ENCODE assay signal across 1 cellular context in the genomic region with DNA sequence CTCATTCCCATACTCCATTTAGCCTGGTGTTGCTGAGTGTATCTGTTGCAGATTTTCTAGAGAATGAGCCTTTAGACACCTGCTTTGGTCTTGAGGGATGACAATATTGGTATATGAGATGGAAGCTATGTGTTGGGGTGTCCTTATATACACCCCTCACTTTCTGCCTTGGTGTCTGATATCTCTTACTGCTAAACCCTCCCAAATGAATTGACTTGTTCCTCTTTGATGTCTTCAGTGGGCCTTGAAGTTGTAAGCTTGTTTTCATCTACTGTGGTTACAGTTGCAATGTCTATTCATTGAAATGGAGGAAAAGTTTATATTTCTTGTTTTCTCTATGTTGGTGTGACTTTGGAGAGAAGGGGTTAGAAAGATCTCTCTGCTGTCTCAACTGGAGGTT.
TF ChIP-seq lines count a peak whose summit lies in the region.

No MANE protein-coding gene starts in this region.

TF ChIP-seq in WTC11, 78 proteins besides CTCF, POLR2A, EP300 and RAD21:
- TF ChIP-seq, protein P1, sequence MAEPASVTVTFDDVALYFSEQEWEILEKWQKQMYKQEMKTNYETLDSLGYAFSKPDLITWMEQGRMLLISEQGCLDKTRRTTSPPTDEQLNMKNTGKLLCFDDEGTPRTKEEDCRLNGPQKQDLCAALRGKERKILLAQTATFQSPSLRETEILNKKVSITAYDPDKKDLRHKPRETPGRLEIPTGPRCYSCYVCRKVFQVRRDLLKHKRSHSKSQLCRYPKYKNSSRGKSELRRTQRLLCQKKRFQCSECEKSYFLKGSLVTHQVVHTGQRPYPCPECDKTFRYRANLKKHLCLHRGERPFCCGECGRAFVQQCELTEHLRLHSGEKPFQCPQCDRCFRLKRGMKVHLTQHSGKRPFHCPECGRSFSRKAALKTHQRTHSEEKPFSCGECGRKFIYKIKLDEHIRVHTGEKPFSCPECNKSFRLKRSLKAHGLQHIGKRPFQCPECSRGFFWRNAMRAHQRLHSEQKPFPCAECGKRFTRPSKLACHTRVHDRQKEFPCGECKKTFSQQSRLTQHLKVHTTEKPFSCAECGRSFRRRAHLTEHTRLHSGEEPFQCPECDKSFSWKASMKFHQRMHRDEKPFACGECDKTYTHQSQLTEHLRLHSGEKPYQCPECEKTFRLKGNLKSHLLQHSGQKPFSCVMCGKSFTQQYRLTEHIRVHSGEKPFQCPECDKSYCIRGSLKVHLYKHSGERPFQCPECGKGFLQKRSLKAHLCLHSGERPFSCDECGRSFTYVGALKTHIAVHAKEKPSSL (CRISPR knock-in tag; conservative IDR thresholded peaks at IDR 0.05): no peak
- no peak for TF ChIP-seq FOXP1 (CRISPR knock-in tag; IDR thresholded peaks at IDR 0.05; ENCODE audit: borderline replicate concordance)
- no peak for TF ChIP-seq ETV6 (CRISPR knock-in tag; IDR thresholded peaks at IDR 0.05)
- no peak for TF ChIP-seq HMGA2 (CRISPR knock-in tag; IDR thresholded peaks at IDR 0.05)
- no peak for TF ChIP-seq ZNF423 (CRISPR knock-in tag; IDR thresholded peaks at IDR 0.05)
- TF ChIP-seq, protein P2, sequence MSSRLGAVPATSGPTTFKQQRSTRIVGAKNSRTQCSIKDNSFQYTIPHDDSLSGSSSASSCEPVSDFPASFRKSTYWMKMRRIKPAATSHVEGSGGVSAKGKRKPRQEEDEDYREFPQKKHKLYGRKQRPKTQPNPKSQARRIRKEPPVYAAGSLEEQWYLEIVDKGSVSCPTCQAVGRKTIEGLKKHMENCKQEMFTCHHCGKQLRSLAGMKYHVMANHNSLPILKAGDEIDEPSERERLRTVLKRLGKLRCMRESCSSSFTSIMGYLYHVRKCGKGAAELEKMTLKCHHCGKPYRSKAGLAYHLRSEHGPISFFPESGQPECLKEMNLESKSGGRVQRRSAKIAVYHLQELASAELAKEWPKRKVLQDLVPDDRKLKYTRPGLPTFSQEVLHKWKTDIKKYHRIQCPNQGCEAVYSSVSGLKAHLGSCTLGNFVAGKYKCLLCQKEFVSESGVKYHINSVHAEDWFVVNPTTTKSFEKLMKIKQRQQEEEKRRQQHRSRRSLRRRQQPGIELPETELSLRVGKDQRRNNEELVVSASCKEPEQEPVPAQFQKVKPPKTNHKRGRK (CRISPR knock-in tag; IDR thresholded peaks at IDR 0.05; ENCODE audit: borderline replicate concordance): no peak
- no peak for TF ChIP-seq SP1 (CRISPR knock-in tag; conservative IDR thresholded peaks at IDR 0.05)
- no peak for TF ChIP-seq RELA (CRISPR knock-in tag; IDR thresholded peaks at IDR 0.05; ENCODE audit: borderline replicate concordance)
- TF ChIP-seq ZNF263 (CRISPR knock-in tag; IDR thresholded peaks at IDR 0.05; ENCODE audit: low read depth): no peak
- no peak for TF ChIP-seq JUN (CRISPR knock-in tag; IDR thresholded peaks at IDR 0.05)
- no peak for TF ChIP-seq SMAD4 (CRISPR knock-in tag; IDR thresholded peaks at IDR 0.05)
- TF ChIP-seq, protein P3, sequence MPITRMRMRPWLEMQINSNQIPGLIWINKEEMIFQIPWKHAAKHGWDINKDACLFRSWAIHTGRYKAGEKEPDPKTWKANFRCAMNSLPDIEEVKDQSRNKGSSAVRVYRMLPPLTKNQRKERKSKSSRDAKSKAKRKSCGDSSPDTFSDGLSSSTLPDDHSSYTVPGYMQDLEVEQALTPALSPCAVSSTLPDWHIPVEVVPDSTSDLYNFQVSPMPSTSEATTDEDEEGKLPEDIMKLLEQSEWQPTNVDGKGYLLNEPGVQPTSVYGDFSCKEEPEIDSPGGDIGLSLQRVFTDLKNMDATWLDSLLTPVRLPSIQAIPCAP (CRISPR knock-in tag; IDR thresholded peaks at IDR 0.05): no peak
- no peak for TF ChIP-seq CREB1 (CRISPR knock-in tag; IDR thresholded peaks at IDR 0.05)
- no peak for TF ChIP-seq TCF7 (CRISPR knock-in tag; IDR thresholded peaks at IDR 0.05; ENCODE audit: low read depth)
- TF ChIP-seq, protein P4, sequence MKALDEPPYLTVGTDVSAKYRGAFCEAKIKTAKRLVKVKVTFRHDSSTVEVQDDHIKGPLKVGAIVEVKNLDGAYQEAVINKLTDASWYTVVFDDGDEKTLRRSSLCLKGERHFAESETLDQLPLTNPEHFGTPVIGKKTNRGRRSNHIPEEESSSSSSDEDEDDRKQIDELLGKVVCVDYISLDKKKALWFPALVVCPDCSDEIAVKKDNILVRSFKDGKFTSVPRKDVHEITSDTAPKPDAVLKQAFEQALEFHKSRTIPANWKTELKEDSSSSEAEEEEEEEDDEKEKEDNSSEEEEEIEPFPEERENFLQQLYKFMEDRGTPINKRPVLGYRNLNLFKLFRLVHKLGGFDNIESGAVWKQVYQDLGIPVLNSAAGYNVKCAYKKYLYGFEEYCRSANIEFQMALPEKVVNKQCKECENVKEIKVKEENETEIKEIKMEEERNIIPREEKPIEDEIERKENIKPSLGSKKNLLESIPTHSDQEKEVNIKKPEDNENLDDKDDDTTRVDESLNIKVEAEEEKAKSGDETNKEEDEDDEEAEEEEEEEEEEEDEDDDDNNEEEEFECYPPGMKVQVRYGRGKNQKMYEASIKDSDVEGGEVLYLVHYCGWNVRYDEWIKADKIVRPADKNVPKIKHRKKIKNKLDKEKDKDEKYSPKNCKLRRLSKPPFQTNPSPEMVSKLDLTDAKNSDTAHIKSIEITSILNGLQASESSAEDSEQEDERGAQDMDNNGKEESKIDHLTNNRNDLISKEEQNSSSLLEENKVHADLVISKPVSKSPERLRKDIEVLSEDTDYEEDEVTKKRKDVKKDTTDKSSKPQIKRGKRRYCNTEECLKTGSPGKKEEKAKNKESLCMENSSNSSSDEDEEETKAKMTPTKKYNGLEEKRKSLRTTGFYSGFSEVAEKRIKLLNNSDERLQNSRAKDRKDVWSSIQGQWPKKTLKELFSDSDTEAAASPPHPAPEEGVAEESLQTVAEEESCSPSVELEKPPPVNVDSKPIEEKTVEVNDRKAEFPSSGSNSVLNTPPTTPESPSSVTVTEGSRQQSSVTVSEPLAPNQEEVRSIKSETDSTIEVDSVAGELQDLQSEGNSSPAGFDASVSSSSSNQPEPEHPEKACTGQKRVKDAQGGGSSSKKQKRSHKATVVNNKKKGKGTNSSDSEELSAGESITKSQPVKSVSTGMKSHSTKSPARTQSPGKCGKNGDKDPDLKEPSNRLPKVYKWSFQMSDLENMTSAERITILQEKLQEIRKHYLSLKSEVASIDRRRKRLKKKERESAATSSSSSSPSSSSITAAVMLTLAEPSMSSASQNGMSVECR (CRISPR knock-in tag; IDR thresholded peaks at IDR 0.05; ENCODE audit: borderline replicate concordance): no peak
- TF ChIP-seq, protein P5, sequence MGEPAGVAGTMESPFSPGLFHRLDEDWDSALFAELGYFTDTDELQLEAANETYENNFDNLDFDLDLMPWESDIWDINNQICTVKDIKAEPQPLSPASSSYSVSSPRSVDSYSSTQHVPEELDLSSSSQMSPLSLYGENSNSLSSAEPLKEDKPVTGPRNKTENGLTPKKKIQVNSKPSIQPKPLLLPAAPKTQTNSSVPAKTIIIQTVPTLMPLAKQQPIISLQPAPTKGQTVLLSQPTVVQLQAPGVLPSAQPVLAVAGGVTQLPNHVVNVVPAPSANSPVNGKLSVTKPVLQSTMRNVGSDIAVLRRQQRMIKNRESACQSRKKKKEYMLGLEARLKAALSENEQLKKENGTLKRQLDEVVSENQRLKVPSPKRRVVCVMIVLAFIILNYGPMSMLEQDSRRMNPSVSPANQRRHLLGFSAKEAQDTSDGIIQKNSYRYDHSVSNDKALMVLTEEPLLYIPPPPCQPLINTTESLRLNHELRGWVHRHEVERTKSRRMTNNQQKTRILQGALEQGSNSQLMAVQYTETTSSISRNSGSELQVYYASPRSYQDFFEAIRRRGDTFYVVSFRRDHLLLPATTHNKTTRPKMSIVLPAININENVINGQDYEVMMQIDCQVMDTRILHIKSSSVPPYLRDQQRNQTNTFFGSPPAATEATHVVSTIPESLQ (CRISPR knock-in tag; IDR thresholded peaks at IDR 0.05): no peak
- TF ChIP-seq, protein P6, sequence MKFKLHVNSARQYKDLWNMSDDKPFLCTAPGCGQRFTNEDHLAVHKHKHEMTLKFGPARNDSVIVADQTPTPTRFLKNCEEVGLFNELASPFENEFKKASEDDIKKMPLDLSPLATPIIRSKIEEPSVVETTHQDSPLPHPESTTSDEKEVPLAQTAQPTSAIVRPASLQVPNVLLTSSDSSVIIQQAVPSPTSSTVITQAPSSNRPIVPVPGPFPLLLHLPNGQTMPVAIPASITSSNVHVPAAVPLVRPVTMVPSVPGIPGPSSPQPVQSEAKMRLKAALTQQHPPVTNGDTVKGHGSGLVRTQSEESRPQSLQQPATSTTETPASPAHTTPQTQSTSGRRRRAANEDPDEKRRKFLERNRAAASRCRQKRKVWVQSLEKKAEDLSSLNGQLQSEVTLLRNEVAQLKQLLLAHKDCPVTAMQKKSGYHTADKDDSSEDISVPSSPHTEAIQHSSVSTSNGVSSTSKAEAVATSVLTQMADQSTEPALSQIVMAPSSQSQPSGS (CRISPR knock-in tag; IDR thresholded peaks at IDR 0.05; ENCODE audit: borderline replicate concordance, low read depth): no peak
- TF ChIP-seq CREM (CRISPR knock-in tag; IDR thresholded peaks at IDR 0.05): no peak
- no peak for TF ChIP-seq FOXJ3 (CRISPR knock-in tag; IDR thresholded peaks at IDR 0.05; ENCODE audit: borderline replicate concordance)
- no peak for TF ChIP-seq ZNF219 (CRISPR knock-in tag; IDR thresholded peaks at IDR 0.05; ENCODE audit: borderline replicate concordance)
